In genomic region chrX:40468033-40468979, GRCh38 we compare ENCODE assay signal across 8 cellular contexts.
A peak's percentile ranks its signal among the peaks of the same experiment; 100 is the strongest.
DNase-seq lines count a peak whose midpoint lies in the region; ATAC-seq and TF ChIP-seq lines count a peak whose summit lies in the region.

No MANE protein-coding gene starts in this region.

- no peak for TF ChIP-seq POLR2A in Peyer's patch (IDR thresholded peaks at IDR 0.05)

- no peaks in the 10 kb centered on the region for H3K27me3 ChIP-seq in Peyer's patch

- peak in 4 of 6 experiments; percentile 18 to 47 (median 38) for TF ChIP-seq CTCF in Peyer's patch (IDR thresholded peaks at IDR 0.05)

- ATAC-seq in GM19351 (IDR thresholded peaks at IDR 0.05; ENCODE audit: unreplicated experiment) (peak; percentile 76), GM19455 (IDR thresholded peaks at IDR 0.05; ENCODE audit: unreplicated experiment) (no peak)

- no peaks in the 10 kb centered on the region for H3K9me3 ChIP-seq in Peyer's patch

- peak; percentile 38 for DNase-seq in COR-L47 (lab: John Stamatoyannopoulos, UW)
- peak; percentile 57 for DNase-seq in LHCN-M2 (ENCODE audit: low read depth)
- peak; percentile 27 to 61 (median 46) for DNase-seq in Peyer's patch
- DNase-seq in astrocyte of the hippocampus (ENCODE audit: low read depth, low spot score) = peak; percentile 59
- peak in 46 of 51 donors; percentile 0 to 80 (median 28) for DNase-seq in hypothalamus (lab: John Stamatoyannopoulos, UW)
- DNase-seq in stimulated activated CD4-positive, alpha-beta T cell treated with anti-CD3 and anti-CD28 coated beads, Interleukin-12 subunit alpha, Interleukin-12 subunit beta, amount 100 ng/mL, for 4 hours = peak; percentile 10

- H3K4me1 ChIP-seq in Peyer's patch = no peaks in the 10 kb centered on the region

- no peak overlapping the region for H3K4me3 ChIP-seq in Peyer's patch

- H3K27ac ChIP-seq in Peyer's patch = peak overlapping the region in 2 of 4 donors; percentile 7 to 35

- H3K36me3 ChIP-seq in Peyer's patch = no peaks in the 10 kb centered on the region
